22 cellular contexts compared by ENCODE assay signal in the genomic region with DNA sequence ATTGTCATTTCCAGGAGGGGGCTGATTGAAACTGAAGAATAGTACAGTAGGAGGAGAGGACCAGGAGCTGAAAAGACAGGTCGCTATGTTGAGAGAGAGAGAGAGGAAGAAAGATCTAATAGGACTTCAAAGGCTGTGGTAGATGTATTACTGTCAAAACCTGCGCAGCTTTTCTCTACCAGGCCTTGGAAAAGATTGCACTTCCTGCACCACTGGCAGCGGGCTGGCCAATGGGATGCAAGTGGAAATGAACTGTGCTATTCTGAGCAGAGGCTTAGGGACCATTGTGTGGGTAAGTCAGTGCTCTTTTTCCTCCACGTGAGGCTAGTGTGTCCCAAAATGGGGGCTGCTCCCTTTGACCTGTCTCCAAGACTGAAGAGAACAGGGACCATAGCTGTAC. TPM values are rescaled to one million over a fixed set of nuclear protein-coding genes. Genes with fewer than 3 reads are reported as not detected.
DNase-seq lines count a peak whose midpoint lies in the region; ATAC-seq and TF ChIP-seq lines count a peak whose summit lies in the region.
"Had no signal": no experiment of that assay in that cellular context is flagged by ENCODE, and none has a peak within 500 bp of the region (broad histone marks: within the 10 kb centered on the region; RNA-seq: fewer than 3 reads in every experiment).

No MANE protein-coding gene starts in this region.

- H3K27ac ChIP-seq in DND-41 (ENCODE audit: low read length), result no peak overlapping the region
- H3K27ac ChIP-seq in naive thymus-derived CD4-positive, alpha-beta T cell (ENCODE audit: low read depth, low read length), result peak overlapping the region; percentile 46
- H3K27ac ChIP-seq: C4-2B, cardiac muscle cell, HL-60, SJCRH30, suprapubic skin had no signal

- no peaks in the 10 kb centered on the region; the same call in 1 of the 2 replicates for H4K20me1 ChIP-seq in DND-41 (ENCODE audit: insufficient read depth, low read length)

- peak; percentile 32 for DNase-seq in activated CD4-positive, alpha-beta T cell treated with anti-CD3 and anti-CD28 coated beads, Interleukin-2, amount 10 ng/mL, durations not matched to agents 7 days and 5 days
- DNase-seq in activated CD4-positive, alpha-beta T cell treated with anti-CD3 and anti-CD28 coated beads for 1 hour, result no peak
- DNase-seq in DND-41 (peak; percentile 56), EL (no peak), NCI-H2196 treated with DMSO at 0.1 percent for 48 hours (lab: John Stamatoyannopoulos, UW; ENCODE audit: unreplicated experiment) (no peak)
- peak in 5 of 9 donors; percentile 19 to 48 (median 39) for DNase-seq in naive thymus-derived CD4-positive, alpha-beta T cell
- DNase-seq: amygdala, DMS53, HCEC 1CT, NCI-H1694 treated with DMSO at 0.1 percent for 48 hours, NCI-H774, SJCRH30, T1000 had no signal

- H3K36me3 Mint-ChIP-seq in activated CD4-positive, alpha-beta T cell treated with anti-CD3 and anti-CD28 coated beads, Interleukin-2, amount 10 ng/mL, durations not matched to agents 7 days and 5 days (ENCODE audit: low read depth), result peaks cover 45% of the 10 kb centered on the region
- H3K36me3 Mint-ChIP-seq in activated T-helper 17 cell treated with anti-CD3 and anti-CD28 coated beads, Interleukin-2, amount 50 U/mL, for 72 hours (ENCODE audit: low read depth), result peaks cover 58% of the 10 kb centered on the region
- peaks cover 0 to 32% (median 27%) of the 10 kb centered on the region in 5 donors for H3K36me3 Mint-ChIP-seq in naive thymus-derived CD4-positive, alpha-beta T cell

- peaks cover 15% of the 10 kb centered on the region for H3K36me3 ChIP-seq in DND-41 (ENCODE audit: insufficient read depth, low read length)
- peaks cover 0 to 23% (median 10%) of the 10 kb centered on the region in 3 experiments for H3K36me3 ChIP-seq in naive thymus-derived CD4-positive, alpha-beta T cell (ENCODE audit: control insufficient read depth in 2 of 3, insufficient read depth in 3 of 3, low read length in 3 of 3)
- H3K36me3 ChIP-seq: cardiac muscle cell, SJCRH30 had no signal

- ATAC-seq in DND-41 (ENCODE audit: insufficient read depth, low read depth) (peak; percentile 75), esophagus mucosa (no peak)
- peak; percentile 12 for ATAC-seq in activated T-helper 17 cell treated with anti-CD3 and anti-CD28 coated beads, Interleukin-2, amount 50 U/mL, for 72 hours (replicated peaks)
- no peak for ATAC-seq in naive thymus-derived CD4-positive, alpha-beta T cell
- ATAC-seq: activated CD4-positive, CD25-positive, alpha-beta regulatory T cell treated with anti-CD3 and anti-CD28 coated beads, Interleukin-2, amount 50 U/mL, for 24 hours; left lobe of liver; Panc1 had no signal

- no peak for TF ChIP-seq CTCF in DND-41 (IDR thresholded peaks at IDR 0.05; ENCODE audit: borderline replicate concordance, extremely low read depth, low read length, poor library complexity, severe bottlenecking)

- CTCF ChIA-PET in activated CD4-positive, alpha-beta T cell treated with anti-CD3 and anti-CD28 coated beads, Interleukin-2, amount 10 ng/mL, durations not matched to agents 7 days and 5 days (lab: Charles Lee), result interaction anchor here (0.7 to 0.9 kb wide), 2 partner anchors 240 to 244 kb away, joined by 3 to 5 read pairs; no protein-coding TSS in a partner anchor
- CTCF ChIA-PET in naive thymus-derived CD4-positive, alpha-beta T cell (lab: Charles Lee), result interaction anchor here (0.8 to 2.0 kb wide), 6 partner anchors 47 to 244 kb away, joined by 3 to 8 read pairs (median 4); a partner anchor contains a TSS

- H3K9me3 ChIP-seq in DND-41 (ENCODE audit: insufficient read depth, low read length, severe bottlenecking), result no peaks in the 10 kb centered on the region
- H3K9me3 ChIP-seq in naive thymus-derived CD4-positive, alpha-beta T cell (ENCODE audit: control insufficient read depth in 2 of 3, low read length in 3 of 3), result no peaks in the 10 kb centered on the region
- H3K9me3 ChIP-seq: SJCRH30, suprapubic skin had no signal

- H3K4me2 ChIP-seq in DND-41 (ENCODE audit: insufficient read depth, low read length), result no peak overlapping the region

- peak overlapping the region; percentile 84 for H3K27ac Mint-ChIP-seq in activated CD4-positive, alpha-beta T cell treated with anti-CD3 and anti-CD28 coated beads, Interleukin-2, amount 10 ng/mL, durations not matched to agents 7 days and 5 days
- H3K27ac Mint-ChIP-seq in activated T-helper 17 cell treated with anti-CD3 and anti-CD28 coated beads, Interleukin-2, amount 50 U/mL, for 72 hours, result peak overlapping the region; percentile 59
- peak overlapping the region; percentile 33 to 91 (median 69) for H3K27ac Mint-ChIP-seq in naive thymus-derived CD4-positive, alpha-beta T cell

- intact Hi-C loops in naive thymus-derived CD4-positive, alpha-beta T cell (cut with micrococcal nuclease), result loop anchor here in 1 of 2 donors (1.0 kb wide), 1 partner anchor 19 kb away; no protein-coding TSS in a partner anchor

- no peak overlapping the region for H3K4me3 Mint-ChIP-seq in activated CD4-positive, alpha-beta T cell treated with anti-CD3 and anti-CD28 coated beads, Interleukin-2, amount 10 ng/mL, durations not matched to agents 7 days and 5 days
- no peak overlapping the region for H3K4me3 Mint-ChIP-seq in activated T-helper 17 cell treated with anti-CD3 and anti-CD28 coated beads, Interleukin-2, amount 50 U/mL, for 72 hours
- peak overlapping the region in 7 of 10 donors; percentile 9 to 40 (median 27) for H3K4me3 Mint-ChIP-seq in naive thymus-derived CD4-positive, alpha-beta T cell

- POLR2A ChIA-PET in activated CD4-positive, alpha-beta T cell treated with anti-CD3 and anti-CD28 coated beads, Interleukin-2, amount 10 ng/mL, durations not matched to agents 7 days and 5 days (lab: Charles Lee), result interaction anchor here (0.6 kb wide), 1 partner anchor 18 kb away, joined by 4 read pairs; no protein-coding TSS in a partner anchor
- POLR2A ChIA-PET in naive thymus-derived CD4-positive, alpha-beta T cell (lab: Charles Lee), result interaction anchor here (0.6 to 1.3 kb wide), 7 partner anchors 11 to 57 kb away, joined by 3 to 6 read pairs (median 3); a partner anchor contains a TSS

- H3K27me3 Mint-ChIP-seq in activated CD4-positive, alpha-beta T cell treated with anti-CD3 and anti-CD28 coated beads, Interleukin-2, amount 10 ng/mL, durations not matched to agents 7 days and 5 days, result no peaks in the 10 kb centered on the region
- H3K27me3 Mint-ChIP-seq in activated T-helper 17 cell treated with anti-CD3 and anti-CD28 coated beads, Interleukin-2, amount 50 U/mL, for 72 hours, result no peaks in the 10 kb centered on the region
- no peaks in the 10 kb centered on the region for H3K27me3 Mint-ChIP-seq in naive thymus-derived CD4-positive, alpha-beta T cell

- H3K27me3 ChIP-seq in DND-41 (ENCODE audit: insufficient read depth, low read length, poor library complexity), result no peaks in the 10 kb centered on the region
- H3K27me3 ChIP-seq in naive thymus-derived CD4-positive, alpha-beta T cell (ENCODE audit: control insufficient read depth in 2 of 2, insufficient read depth in 2 of 2, low read length in 2 of 2), result no peaks in the 10 kb centered on the region
- H3K27me3 ChIP-seq: cardiac muscle cell, SJCRH30, suprapubic skin had no signal

- no peak overlapping the region for H3K9ac ChIP-seq in DND-41 (ENCODE audit: low read depth, low read length)

- H2AFZ ChIP-seq in DND-41 (ENCODE audit: low read depth, low read length), result no peak overlapping the region

- no peaks in the 10 kb centered on the region for H3K9me3 Mint-ChIP-seq in activated CD4-positive, alpha-beta T cell treated with anti-CD3 and anti-CD28 coated beads, Interleukin-2, amount 10 ng/mL, durations not matched to agents 7 days and 5 days
- no peaks in the 10 kb centered on the region for H3K9me3 Mint-ChIP-seq in activated T-helper 17 cell treated with anti-CD3 and anti-CD28 coated beads, Interleukin-2, amount 50 U/mL, for 72 hours
- H3K9me3 Mint-ChIP-seq in naive thymus-derived CD4-positive, alpha-beta T cell, result peaks cover 0 to 1% (median 0%) of the 10 kb centered on the region in 11 donors

- peaks cover 3% of the 10 kb centered on the region; the same call in 1 of the 2 replicates for H3K4me1 ChIP-seq in DND-41 (ENCODE audit: insufficient read depth, low read length)
- peaks cover 14 to 37% of the 10 kb centered on the region in 2 donors for H3K4me1 ChIP-seq in naive thymus-derived CD4-positive, alpha-beta T cell (ENCODE audit: control insufficient read depth in 2 of 2, insufficient read depth in 2 of 2, low read length in 2 of 2)

- H3K79me2 ChIP-seq in DND-41 (ENCODE audit: insufficient read depth, low read length), result no peaks in the 10 kb centered on the region

- H3K4me1 Mint-ChIP-seq in activated CD4-positive, alpha-beta T cell treated with anti-CD3 and anti-CD28 coated beads, Interleukin-2, amount 10 ng/mL, durations not matched to agents 7 days and 5 days, result peaks cover 61% of the 10 kb centered on the region
- H3K4me1 Mint-ChIP-seq in activated T-helper 17 cell treated with anti-CD3 and anti-CD28 coated beads, Interleukin-2, amount 50 U/mL, for 72 hours, result peaks cover 37% of the 10 kb centered on the region
- peaks cover 22 to 70% (median 57%) of the 10 kb centered on the region in 7 donors for H3K4me1 Mint-ChIP-seq in naive thymus-derived CD4-positive, alpha-beta T cell

- no peak overlapping the region for H3K4me3 ChIP-seq in DND-41 (ENCODE audit: low read depth in 1 of 2, low read length in 2 of 2)
- no peak overlapping the region for H3K4me3 ChIP-seq in naive thymus-derived CD4-positive, alpha-beta T cell (ENCODE audit: low read length)
- H3K4me3 ChIP-seq: cardiac muscle cell, SJCRH30, suprapubic skin had no signal

RNA-seq across cellular contexts. Expression of a gene that starts 47.1 kb away (rescaled TPM):
- 10 to 100 TPM; 95.0 to 98.1 TPM for total RNA-seq in activated CD4-positive, alpha-beta T cell treated with anti-CD3 and anti-CD28 coated beads, Interleukin-2, amount 10 ng/mL, durations not matched to agents 7 days and 5 days
- 100 to 1,000 TPM in 1 of 2 donors, 10 to 100 TPM in 1; 71.3 to 130 TPM for total RNA-seq in activated T-helper 17 cell treated with anti-CD3 and anti-CD28 coated beads, Interleukin-2, amount 50 U/mL, for 72 hours
- 100 to 1,000 TPM; 107 to 278 (median 268) TPM for total RNA-seq in naive thymus-derived CD4-positive, alpha-beta T cell
- 10 to 100 TPM; 19.1 to 21.1 TPM for polyA plus RNA-seq in naive thymus-derived CD4-positive, alpha-beta T cell
- total RNA-seq in esophagus mucosa, result 33.0 TPM

Comparison
In these comparisons a context has a peak if more than half of its experiments do, and no peak if none do; other contexts are left out.
1. DNase-seq: peak in activated CD4-positive, alpha-beta T cell treated with anti-CD3 and anti-CD28 coated beads, Interleukin-2, amount 10 ng/mL, durations not matched to agents 7 days and 5 days (single experiment), DND-41 (single experiment) and naive thymus-derived CD4-positive, alpha-beta T cell (5 of 9); none in activated CD4-positive, alpha-beta T cell treated with anti-CD3 and anti-CD28 coated beads for 1 hour (single experiment), EL (single experiment) and NCI-H2196 treated with DMSO at 0.1 percent for 48 hours (single experiment).
2. H3K4me3 Mint-ChIP-seq: peak in naive thymus-derived CD4-positive, alpha-beta T cell (7 of 10); none in activated CD4-positive, alpha-beta T cell treated with anti-CD3 and anti-CD28 coated beads, Interleukin-2, amount 10 ng/mL, durations not matched to agents 7 days and 5 days (single experiment) and activated T-helper 17 cell treated with anti-CD3 and anti-CD28 coated beads, Interleukin-2, amount 50 U/mL, for 72 hours (single experiment).
3. ATAC-seq: peak in DND-41 (single experiment) and activated T-helper 17 cell treated with anti-CD3 and anti-CD28 coated beads, Interleukin-2, amount 50 U/mL, for 72 hours (single experiment); none in naive thymus-derived CD4-positive, alpha-beta T cell (single experiment) and esophagus mucosa (single experiment).
4. Peak in every context shown above with its lines, with median percentiles within 50 percentile points of each other: H3K27ac Mint-ChIP-seq.